Comparison of ENCODE assay signal across 16 cellular contexts in the genomic region with DNA sequence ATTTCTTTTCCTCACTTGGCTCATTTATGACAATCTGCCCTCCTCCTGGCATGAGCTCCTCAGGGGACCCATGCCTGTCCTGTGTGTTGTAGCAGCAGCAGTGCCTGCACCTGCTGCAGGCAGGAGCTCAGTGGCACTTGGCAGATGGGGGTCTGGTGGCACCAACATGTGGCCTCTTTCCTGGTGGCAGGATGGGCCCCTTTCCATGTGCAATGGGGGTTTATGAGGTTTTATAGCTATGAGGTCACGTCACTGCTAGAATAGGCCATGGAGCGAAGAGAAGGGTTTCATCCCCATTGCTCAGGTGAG. TPM values are rescaled to one million over a fixed set of nuclear protein-coding genes. Genes with fewer than 3 reads are reported as not detected.
DNase-seq lines count a peak whose midpoint lies in the region; ATAC-seq, FAIRE-seq and TF ChIP-seq lines count a peak whose summit lies in the region.
"Had no signal": no experiment of that assay in that cellular context is flagged by ENCODE, and none has a peak within 500 bp of the region (broad histone marks: within the 10 kb centered on the region; RNA-seq: fewer than 3 reads in every experiment).

No MANE protein-coding gene starts in this region.

- peaks cover 1% of the 10 kb centered on the region for H3K9me3 Mint-ChIP-seq in activated T-cell treated with anti-CD3 and anti-CD28 coated beads, Interleukin-2, amount 50 U/mL, for 24 hours

- no peak for TF ChIP-seq EP300 in GM12878 (IDR thresholded peaks at IDR 0.05; ENCODE audit: borderline replicate concordance in 1 of 2, control insufficient read depth in 1 of 2, low read depth in 2 of 2, low read length in 2 of 2)

- H3K36me3 ChIP-seq in OCI-LY1 (ENCODE audit: insufficient read depth, low read length) (no peaks in the 10 kb centered on the region), GM12878 (ENCODE audit: control insufficient read depth in 2 of 2, insufficient read depth in 2 of 2, low read length in 1 of 2) (0 out of 4 replicates have a peak, but pooled peaks cover 0 to 2% of the 10 kb centered on the region in 2 experiments), spleen (peaks cover 0 to 11% (median 0%) of the 10 kb centered on the region in 6 donors), thyroid gland (no peaks in the 10 kb centered on the region)
- H3K36me3 ChIP-seq: thoracic aorta had no signal

- TF ChIP-seq POLR2A in GM12878 (IDR thresholded peaks at IDR 0.05; ENCODE audit: low read depth, low read length) = no peak
- TF ChIP-seq POLR2A in spleen (IDR thresholded peaks at IDR 0.05) = no peak
- no peak for TF ChIP-seq POLR2A in thyroid gland (IDR thresholded peaks at IDR 0.05)

- no TSS peak for BruUV-seq in GM12878 (replicated peaks; lab: Mats Ljungman, UMichigan)

- H3K27me3 Mint-ChIP-seq in activated T-cell treated with anti-CD3 and anti-CD28 coated beads, Interleukin-2, amount 50 U/mL, for 24 hours = no peaks in the 10 kb centered on the region

- H4K20me1 ChIP-seq in OCI-LY1 (ENCODE audit: insufficient read depth, low read length) (no peaks in the 10 kb centered on the region), GM12878 (ENCODE audit: control insufficient read depth, insufficient read depth) (no peaks in the 10 kb centered on the region)

- no peaks in the 10 kb centered on the region for H3F3A ChIP-seq in OCI-LY1 (ENCODE audit: insufficient read depth, low read length)

- H2AFZ ChIP-seq in OCI-LY1 (ENCODE audit: low read length) (no peak overlapping the region), GM12878 (ENCODE audit: control insufficient read depth, low read depth, low read length) (no peak overlapping the region)

- RAD21 ChIA-PET in GM12878 (lab: Charles Lee; ENCODE audit: unreplicated experiment) = interaction anchor here (0.8 to 3.8 kb wide), 13 partner anchors 8 to 392 kb away, joined by 3 to 24 read pairs (median 4); partner anchors contain the start of gene CNEP1R1

- peak overlapping the region; percentile 98 for H3K27ac Mint-ChIP-seq in activated T-cell treated with anti-CD3 and anti-CD28 coated beads, Interleukin-2, amount 50 U/mL, for 24 hours

- H3K27me3 ChIP-seq in OCI-LY1 (ENCODE audit: insufficient read depth, low read length) = no peaks in the 10 kb centered on the region
- H3K27me3 ChIP-seq in GM12878 (replicated peaks in 1 of 2; ENCODE audit: control insufficient read depth in 2 of 2, insufficient read depth in 2 of 2, low read length in 1 of 2) = no peaks in the 10 kb centered on the region
- no peaks in the 10 kb centered on the region for H3K27me3 ChIP-seq in spleen (replicated peaks in 1 of 7)
- no peaks in the 10 kb centered on the region for H3K27me3 ChIP-seq in thyroid gland
- H3K27me3 ChIP-seq: body of pancreas had no signal

- in situ Hi-C loops in GM12878 (cut with MboI) = no loop called here

- H3K27ac ChIP-seq in OCI-LY1 (ENCODE audit: low read depth, low read length, poor library complexity, severe bottlenecking) = peak overlapping the region; percentile 80
- H3K27ac ChIP-seq in GM12878 (ENCODE audit: control insufficient read depth, insufficient read depth) = peak overlapping the region; percentile 93
- H3K27ac ChIP-seq in spleen = peak overlapping the region in 7 of 8 donors; percentile 90 to 98 (median 94)
- H3K27ac ChIP-seq in thyroid gland = no peak overlapping the region
- H3K27ac ChIP-seq: thoracic aorta had no signal

- TF ChIP-seq CTCF in OCI-LY1 (IDR thresholded peaks at IDR 0.05; ENCODE audit: low read length) (no peak), GM12878 (IDR thresholded peaks at IDR 0.05 in 2 of 3, conservative IDR thresholded peaks at IDR 0.05 in 1 of 3; ENCODE audit: control insufficient read depth in 2 of 3, extremely low read depth in 1 of 3, insufficient read depth in 1 of 3, low read depth in 3 of 3, low read length in 3 of 3) (no peak), spleen (IDR thresholded peaks at IDR 0.05 in 8 of 11, conservative IDR thresholded peaks at IDR 0.05 in 3 of 11) (no peak), thyroid gland (IDR thresholded peaks at IDR 0.05) (no peak)

- H3K79me2 ChIP-seq in OCI-LY1 (ENCODE audit: insufficient read depth, low read length) = peaks cover 5% of the 10 kb centered on the region; the same call in 1 of the 2 replicates
- H3K79me2 ChIP-seq in GM12878 (ENCODE audit: control insufficient read depth, insufficient read depth, low read length) = peaks cover 52% of the 10 kb centered on the region

- intact Hi-C loops in GM12878 (cut with micrococcal nuclease; ENCODE audit: unreplicated experiment) = loop anchor here (5.0 to 10.0 kb wide), 2 partner anchors 119 to 409 kb away; partner anchors contain the start of genes SNX20 and TENT4B
- intact Hi-C loops in spleen (cut with DNase I; ENCODE audit: low total_unique reads) = no loop called here
- intact Hi-C loops in thyroid gland (cut with DNase I) = no loop called here

- 69% methylated on average over 2 of the region's 2 CpGs for WGBS in GM12878 (ENCODE audit: insufficient coverage, insufficient replicate concordance, low lambda C conversion rate, missing lambda C conversion rate)
- WGBS in spleen, 5 donors = 65 to 83% (median 74%) methylated on average over 2 of the region's 2 CpGs
- WGBS in thyroid gland, 2 donors = 100% methylated on average over 1 of the region's 2 CpGs

- no peaks in the 10 kb centered on the region for H3K9me3 ChIP-seq in OCI-LY1 (ENCODE audit: low read length)
- H3K9me3 ChIP-seq in GM12878 (replicated peaks; ENCODE audit: control insufficient read depth, insufficient read depth, low read length) = no peaks in the 10 kb centered on the region; the same call in 2 of the 3 replicates
- no peaks in the 10 kb centered on the region for H3K9me3 ChIP-seq in spleen
- no peaks in the 10 kb centered on the region for H3K9me3 ChIP-seq in thyroid gland
- H3K9me3 ChIP-seq: body of pancreas, thoracic aorta had no signal

- H3K4me1 ChIP-seq in OCI-LY1 (ENCODE audit: insufficient read depth, low read length, severe bottlenecking) = peaks cover 32% of the 10 kb centered on the region
- peaks cover 44% of the 10 kb centered on the region for H3K4me1 ChIP-seq in GM12878 (ENCODE audit: control insufficient read depth, insufficient read depth, low read length)
- H3K4me1 ChIP-seq in spleen = peaks cover 49 to 100% (median 99%) of the 10 kb centered on the region in 6 donors
- H3K4me1 ChIP-seq in thyroid gland = no peaks in the 10 kb centered on the region
- H3K4me1 ChIP-seq: body of pancreas had no signal

- FAIRE-seq in GM12878 (lab: Jason Lieb, UNC) = no peak
- FAIRE-seq: TTC549 had no signal

- H3K4me3 ChIP-seq in OCI-LY1 (ENCODE audit: low read depth, low read length, poor library complexity, severe bottlenecking) (no peak overlapping the region), GM12878 (0 out of 2 replicates have a peak overlapping the region, but pooled peaks have one; percentile 10), spleen (peak overlapping the region in 1 of 8 donors; percentile 72), thyroid gland (replicated peaks in 1 of 3) (no peak overlapping the region)
- H3K4me3 ChIP-seq: body of pancreas had no signal

- SMC1A ChIA-PET in GM12878 (lab: Charles Lee; ENCODE audit: uncharacterized antibody, unreplicated experiment) = interaction anchor here (0.5 to 4.0 kb wide), 8 partner anchors 8 to 149 kb away, joined by 3 to 24 read pairs (median 6); partner anchors contain the start of gene ADCY7

- peaks cover 98% of the 10 kb centered on the region for H3K4me1 Mint-ChIP-seq in activated T-cell treated with anti-CD3 and anti-CD28 coated beads, Interleukin-2, amount 50 U/mL, for 24 hours (ENCODE audit: low read depth)

- peaks cover 69% of the 10 kb centered on the region for H3K36me3 Mint-ChIP-seq in activated T-cell treated with anti-CD3 and anti-CD28 coated beads, Interleukin-2, amount 50 U/mL, for 24 hours (ENCODE audit: low read depth)

- POLR2A ChIA-PET in GM12878 (lab: Charles Lee) = interaction anchor here (0.6 to 2.6 kb wide), 8 partner anchors 9 to 472 kb away, joined by 3 to 17 read pairs (median 4); no protein-coding TSS in a partner anchor

- no peak overlapping the region; the same call in 1 of the 2 replicates for H3K4me2 ChIP-seq in OCI-LY1 (ENCODE audit: low read length)
- peak overlapping the region; percentile 99 for H3K4me2 ChIP-seq in GM12878 (ENCODE audit: control insufficient read depth, insufficient read depth)

- ATAC-seq in GM12878 (no peak), GM19023 (IDR thresholded peaks at IDR 0.05; ENCODE audit: unreplicated experiment) (no peak)
- ATAC-seq: body of pancreas had no signal

- peak overlapping the region; percentile 89 for H3K4me3 Mint-ChIP-seq in activated T-cell treated with anti-CD3 and anti-CD28 coated beads, Interleukin-2, amount 50 U/mL, for 24 hours

- H3K9me2 ChIP-seq in OCI-LY1 (ENCODE audit: low read depth, low read length) = no peaks in the 10 kb centered on the region

- H3K9ac ChIP-seq in OCI-LY1 (ENCODE audit: low read length) = no peak overlapping the region
- H3K9ac ChIP-seq in GM12878 (ENCODE audit: control insufficient read depth, insufficient read depth, low read length) = no peak overlapping the region; the same call in 1 of the 2 replicates

- no peak for TF ChIP-seq RAD21 in GM12878 (IDR thresholded peaks at IDR 0.05; ENCODE audit: insufficient read depth, low read depth, low read length)

- no peak for DNase-seq in activated T-cell treated with anti-CD3 and anti-CD28 coated beads, Interleukin-2, amount 50 U/mL, for 24 hours
- DNase-seq in activated T-cell treated with anti-CD3 and anti-CD28 coated beads for 4 hours (no peak), GM12878 (ENCODE audit: low read depth, low spot score) (no peak), spleen (peak; percentile 73), thyroid gland (no peak)
- DNase-seq in stimulated activated naive CD4-positive, alpha-beta T cell treated with Interleukin-2 at 50 U/mL for 16 hours (lab: John Stamatoyannopoulos, UW) = no peak
- DNase-seq: body of pancreas; effector CD8-positive, alpha-beta T cell; mesenchymal stem cell; NCI-H2081; NCI-H748 treated with DMSO at 0.1 percent for 48 hours; SHP77 had no signal

- CTCF ChIA-PET in GM12878 (lab: Yijun Ruan, JAX) = interaction anchor here (0.9 to 4.3 kb wide), 11 partner anchors 8 to 533 kb away, joined by 3 to 44 read pairs (median 9); partner anchors contain the start of genes ADCY7 and CNEP1R1

RNA-seq across cellular contexts. Expression of gene ADCY7, which starts 7.0 kb away (rescaled TPM):
- total RNA-seq in GM12878 (2013; cell fraction: nucleolus; rRNA removed) = 244 and 253 TPM in 2 replicates
- total RNA-seq in GM12878 (2014; rRNA removed) (44.2 and 47.1 TPM in 2 replicates), GM12878 (2014; rRNA removed; fragmentation: Illumina TruSeq; extraction: Trizol) (16.0 and 17.2 TPM in 2 replicates), GM12878 (2021) (71.2 and 87.9 TPM in 2 replicates), spleen (100 to 1,000 TPM in 5 of 7 donors, 10 to 100 TPM in 2; 68.6 to 158 (median 126) TPM), thyroid gland (1 to 10 TPM; 4.2 to 8.2 (median 7.1) TPM)
- 8.7 TPM for polyA plus RNA-seq in GM12878 (2011; ENCODE audit: low read depth)
- polyA plus RNA-seq in GM12878 (2011; rRNA removed) (16.9 and 18.7 TPM in 2 replicates), GM12878 (2014; fragmentation: Illumina TruSeq; extraction: Trizol) (16.8 and 19.6 TPM in 2 replicates), GM12878 (2014; fragmentation: Nextera tagmentation; extraction: Ambion mirVana) (1 to 10 TPM; 1.2 to 1.3 TPM), GM12878 (2014; rRNA removed) (45.5 and 52.1 TPM in 2 replicates), GM12878 (2016; fragmentation: Nextera tagmentation; extraction: Ambion mirVana) (10 to 100 TPM; 29.2 to 32.7 TPM), spleen (10 to 100 TPM in 2 of 3 donors, 1 to 10 TPM in 1; 9.8 to 32.3 (median 16.3) TPM)
- polyA plus RNA-seq in GM12878 (2011; cell fraction: cytosol; rRNA removed) = 21.3 and 33.9 TPM in 2 replicates
- 169 and 171 TPM in 2 replicates for polyA plus RNA-seq in GM12878 (2011; cell fraction: nucleus; rRNA removed)
- 19.4 and 25.6 TPM in 2 replicates for polyA plus RNA-seq in GM12878 (2012)
- polyA minus RNA-seq in GM12878 (2011; rRNA and poly(A)+ RNA removed) = 54.8 and 75.2 TPM in 2 replicates
- polyA minus RNA-seq in GM12878 (2011; cell fraction: cytosol; rRNA and poly(A)+ RNA removed) = 25.4 and 26.3 TPM in 2 replicates
- polyA minus RNA-seq in GM12878 (2011; cell fraction: nucleus; rRNA and poly(A)+ RNA removed) = 83.2 and 107 TPM in 2 replicates

Comparison
In these comparisons a context has a peak if more than half of its experiments do, and no peak if none do; other contexts are left out.
1. H3K27ac ChIP-seq: peak in OCI-LY1 (single experiment), GM12878 (single experiment) and spleen (7 of 8); none in thyroid gland (0 of 3).